ENCODE assay signal across 35 cellular contexts in the genomic region with DNA sequence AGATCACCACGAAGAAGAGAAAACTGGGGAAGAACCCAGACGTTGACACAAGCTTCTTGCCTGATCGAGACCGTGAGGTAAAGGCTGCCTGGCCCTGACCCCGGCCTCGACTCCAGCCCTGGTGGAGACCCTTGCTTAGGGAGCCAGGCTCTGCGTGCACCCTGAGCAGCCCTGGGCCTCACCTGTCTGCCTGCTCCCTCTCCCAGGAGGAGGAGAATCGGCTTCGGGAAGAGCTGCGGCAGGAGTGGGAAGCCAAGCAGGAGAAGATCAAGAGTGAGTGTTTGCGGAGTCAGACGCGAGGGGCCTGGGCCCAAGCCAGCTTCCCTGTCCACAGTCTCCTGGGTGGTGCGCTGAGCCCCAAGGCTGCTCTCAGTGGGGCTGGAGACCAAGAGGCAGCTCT.
"Had no signal": no experiment of that assay in that cellular context is flagged by ENCODE, and none has a peak within 500 bp of the region (broad histone marks: within the 10 kb centered on the region; RNA-seq: fewer than 3 reads in every experiment).

No MANE protein-coding gene starts in this region.

- DNase-seq: Karpas-422, Kasumi-1, KBM-7, KG1, MG63, MM.1S, MV-4-11, NCI-H1048, NCI-H1092, NCI-H1092 treated with DMSO at 0.1 percent for 48 hours, NCI-H1105, NCI-H1105 treated with DMSO at 0.1 percent for 48 hours, NCI-H1417, NCI-H1417 treated with DMSO at 0.1 percent for 48 hours, NCI-H1436, NCI-H1436 treated with DMSO at 0.1 percent for 48 hours, NCI-H146, NCI-H1694, NCI-H1694 treated with DMSO at 0.1 percent for 48 hours, NCI-H187, NCI-H187 treated with DMSO at 0.1 percent for 48 hours, NCI-H1930, NCI-H2029, NCI-H2029 treated with DMSO at 0.1 percent for 48 hours, NCI-H2081, NCI-H2081 treated with DMSO at 0.1 percent for 48 hours, NCI-H2107, NCI-H2171, NCI-H2171 treated with DMSO at 0.1 percent for 48 hours, NCI-H2227 treated with DMSO at 0.1 percent for 48 hours, NCI-H226, NCI-H345, NCI-H446, NCI-H446 treated with DMSO at 0.1 percent for 48 hours had no signal

- H3K9me3 ChIP-seq: MG63 had no signal

- H3K36me3 ChIP-seq: MG63 had no signal

- H3K27ac ChIP-seq: KMS-11 had no signal

- H3K9ac ChIP-seq: KMS-11 had no signal

- H3K4me3 ChIP-seq: MG63 had no signal
